16 cellular contexts compared by ENCODE assay signal in the genomic region with DNA sequence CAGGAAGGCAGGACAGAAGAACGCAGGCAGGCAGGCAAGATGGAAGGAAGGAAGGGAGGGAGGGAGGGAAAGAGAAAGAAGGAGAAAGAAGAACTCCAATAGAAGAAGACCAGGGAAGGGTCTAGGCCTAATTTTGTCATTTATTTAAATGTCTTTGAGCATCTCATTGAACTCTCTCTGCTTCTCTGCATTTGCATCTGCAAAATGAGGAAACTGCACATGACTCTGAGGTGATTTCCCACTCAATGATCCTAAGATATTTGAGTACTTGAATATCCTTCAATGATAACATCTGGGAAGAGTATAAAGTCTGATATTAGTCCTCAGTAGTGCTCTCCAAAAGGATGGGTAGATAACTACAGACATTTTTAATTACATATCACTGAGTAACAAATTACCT. TPM values are rescaled to one million over a fixed set of nuclear protein-coding genes. Genes with fewer than 3 reads are reported as not detected.
A peak's percentile ranks its signal among the peaks of the same experiment; 100 is the strongest.
DNase-seq lines count a peak whose midpoint lies in the region; ATAC-seq and TF ChIP-seq lines count a peak whose summit lies in the region.
"Had no signal": no experiment of that assay in that cellular context is flagged by ENCODE, and none has a peak within 500 bp of the region (broad histone marks: within the 10 kb centered on the region; RNA-seq: fewer than 3 reads in every experiment).

No MANE protein-coding gene starts in this region.

- H3K9me2 ChIP-seq in PC-3 (replicated peaks; ENCODE audit: low read length): no peaks in the 10 kb centered on the region

- intact Hi-C loops in PC-3 (cut with micrococcal nuclease) (no loop called here), lower lobe of right lung (cut with DNase I) (no loop called here)

- H3K4me1 ChIP-seq in PC-3 (ENCODE audit: insufficient read depth, low read length) (peaks cover 19% of the 10 kb centered on the region), lower lobe of right lung (peaks cover 15% of the 10 kb centered on the region)

- POLR2A ChIA-PET in PC-3 (lab: Charles Lee; ENCODE audit: unreplicated experiment): no interaction called here

- peak overlapping the region; percentile 57 for H3K27ac Mint-ChIP-seq in activated naive CD8-positive, alpha-beta T cell treated with anti-CD3 and anti-CD28 coated beads, Interleukin-2, amount 50 U/mL, for 24 hours
- H3K27ac Mint-ChIP-seq in activated naive CD8-positive, alpha-beta T cell treated with anti-CD3 and anti-CD28 coated beads for 36 hours: no peak overlapping the region
- H3K27ac Mint-ChIP-seq: activated naive CD4-positive, alpha-beta T cell treated with anti-CD3 and anti-CD28 coated beads, Interleukin-2, amount 50 U/mL, for 24 hours; progenitor cell of endocrine pancreas had no signal

- ATAC-seq in activated naive CD8-positive, alpha-beta T cell treated with anti-CD3 and anti-CD28 coated beads, Interleukin-2, amount 50 U/mL, for 24 hours: no peak
- ATAC-seq in PC-3 (no peak), lower lobe of right lung (no peak), GM19467 (IDR thresholded peaks at IDR 0.05; ENCODE audit: unreplicated experiment) (no peak)

- H3K27ac ChIP-seq in PC-3 (ENCODE audit: low read length) (peak overlapping the region; percentile 69), lower lobe of right lung (peak overlapping the region; percentile 70)

- H3K27me3 ChIP-seq in PC-3 (ENCODE audit: low read length) (no peaks in the 10 kb centered on the region), lower lobe of right lung (ENCODE audit: low read depth) (no peaks in the 10 kb centered on the region)

- CTCF ChIA-PET in PC-3 (lab: Charles Lee): no interaction called here

- H3K4me1 Mint-ChIP-seq in activated naive CD8-positive, alpha-beta T cell treated with anti-CD3 and anti-CD28 coated beads, Interleukin-2, amount 50 U/mL, for 24 hours: peaks cover 20% of the 10 kb centered on the region
- peaks cover 10% of the 10 kb centered on the region for H3K4me1 Mint-ChIP-seq in activated naive CD8-positive, alpha-beta T cell treated with anti-CD3 and anti-CD28 coated beads for 36 hours

- H3K79me2 ChIP-seq in PC-3 (ENCODE audit: low read length): no peaks in the 10 kb centered on the region

- H2AFZ ChIP-seq in PC-3 (ENCODE audit: low read length): no peak overlapping the region

- H3K36me3 ChIP-seq in PC-3 (ENCODE audit: low read depth, low read length) (no peaks in the 10 kb centered on the region), lower lobe of right lung (no peaks in the 10 kb centered on the region)

- TF ChIP-seq CTCF in PC-3 (conservative IDR thresholded peaks at IDR 0.05; ENCODE audit: low read depth, low read length) (no peak), lower lobe of right lung (IDR thresholded peaks at IDR 0.05) (no peak)

- H3K9ac ChIP-seq in PC-3 (ENCODE audit: low read length): no peak overlapping the region

- H3K27me3 Mint-ChIP-seq in activated naive CD8-positive, alpha-beta T cell treated with anti-CD3 and anti-CD28 coated beads, Interleukin-2, amount 50 U/mL, for 24 hours: no peaks in the 10 kb centered on the region
- H3K27me3 Mint-ChIP-seq in activated naive CD8-positive, alpha-beta T cell treated with anti-CD3 and anti-CD28 coated beads for 36 hours: no peaks in the 10 kb centered on the region
- H3K27me3 Mint-ChIP-seq: activated naive CD4-positive, alpha-beta T cell treated with anti-CD3 and anti-CD28 coated beads, Interleukin-2, amount 50 U/mL, for 24 hours; IgD-negative memory B cell; progenitor cell of endocrine pancreas had no signal

- no peak for DNase-seq in activated naive CD8-positive, alpha-beta T cell treated with anti-CD3 and anti-CD28 coated beads, Interleukin-2, amount 50 U/mL, for 24 hours
- no peak for DNase-seq in activated naive CD8-positive, alpha-beta T cell treated with anti-CD3 and anti-CD28 coated beads for 36 hours
- DNase-seq in PC-3 (no peak), lower lobe of right lung (no peak), NCI-H1092 (lab: John Stamatoyannopoulos, UW) (no peak), iPS-NIHi11 (ENCODE audit: low spot score) (no peak)
- DNase-seq in activated CD4-positive, alpha-beta T cell treated with anti-CD3 and anti-CD28 coated beads for 48 hours: no peak
- DNase-seq: activated CD4-positive, CD25-positive, alpha-beta regulatory T cell; kidney glomerular epithelial cell; NCI-H1417; NCI-H2227 treated with DMSO at 0.1 percent for 48 hours; SW 1271 had no signal

- H3F3A ChIP-seq in PC-3 (ENCODE audit: low read length, unreplicated experiment): no peaks in the 10 kb centered on the region

- H3K9me3 ChIP-seq in PC-3 (ENCODE audit: low read length): no peaks in the 10 kb centered on the region
- no peaks in the 10 kb centered on the region for H3K9me3 ChIP-seq in lower lobe of right lung

- H3K4me3 Mint-ChIP-seq in activated naive CD8-positive, alpha-beta T cell treated with anti-CD3 and anti-CD28 coated beads, Interleukin-2, amount 50 U/mL, for 24 hours: no peak overlapping the region
- H3K4me3 Mint-ChIP-seq in activated naive CD8-positive, alpha-beta T cell treated with anti-CD3 and anti-CD28 coated beads for 36 hours: no peak overlapping the region
- H3K4me3 Mint-ChIP-seq: activated naive CD4-positive, alpha-beta T cell treated with anti-CD3 and anti-CD28 coated beads, Interleukin-2, amount 50 U/mL, for 24 hours had no signal

- H3K9me3 Mint-ChIP-seq in activated naive CD8-positive, alpha-beta T cell treated with anti-CD3 and anti-CD28 coated beads, Interleukin-2, amount 50 U/mL, for 24 hours: no peaks in the 10 kb centered on the region
- no peaks in the 10 kb centered on the region for H3K9me3 Mint-ChIP-seq in activated naive CD8-positive, alpha-beta T cell treated with anti-CD3 and anti-CD28 coated beads for 36 hours
- H3K9me3 Mint-ChIP-seq: activated naive CD4-positive, alpha-beta T cell treated with anti-CD3 and anti-CD28 coated beads, Interleukin-2, amount 50 U/mL, for 24 hours; IgD-negative memory B cell had no signal

- no peaks in the 10 kb centered on the region for H3K36me3 Mint-ChIP-seq in activated naive CD8-positive, alpha-beta T cell treated with anti-CD3 and anti-CD28 coated beads, Interleukin-2, amount 50 U/mL, for 24 hours (ENCODE audit: low read depth)
- no peaks in the 10 kb centered on the region for H3K36me3 Mint-ChIP-seq in activated naive CD8-positive, alpha-beta T cell treated with anti-CD3 and anti-CD28 coated beads for 36 hours
- H3K36me3 Mint-ChIP-seq: activated naive CD4-positive, alpha-beta T cell treated with anti-CD3 and anti-CD28 coated beads, Interleukin-2, amount 50 U/mL, for 24 hours; IgD-negative memory B cell had no signal

- H3K4me3 ChIP-seq in PC-3 (ENCODE audit: low read length): no peak overlapping the region
- H3K4me3 ChIP-seq in lower lobe of right lung: no peak overlapping the region

- BruUV-seq in PC-3 (replicated peaks; lab: Mats Ljungman, UMichigan): no TSS peak

- H3K4me2 ChIP-seq in PC-3 (ENCODE audit: low read length): peak overlapping the region; percentile 64; the same call in 1 of the 2 replicates

- H4K20me1 ChIP-seq in PC-3 (ENCODE audit: low read length): no peaks in the 10 kb centered on the region

RNA-seq across cellular contexts. Expression of gene RBPJ, which starts 33.1 kb away (rescaled TPM):
- 10 to 100 TPM; 88.7 to 93.5 TPM for total RNA-seq in activated naive CD8-positive, alpha-beta T cell treated with anti-CD3 and anti-CD28 coated beads for 36 hours
- 31.5 and 39.1 TPM in 2 replicates for total RNA-seq in PC-3 (2014; rRNA removed)
- total RNA-seq in lower lobe of right lung: 118 TPM
